In the genomic region with DNA sequence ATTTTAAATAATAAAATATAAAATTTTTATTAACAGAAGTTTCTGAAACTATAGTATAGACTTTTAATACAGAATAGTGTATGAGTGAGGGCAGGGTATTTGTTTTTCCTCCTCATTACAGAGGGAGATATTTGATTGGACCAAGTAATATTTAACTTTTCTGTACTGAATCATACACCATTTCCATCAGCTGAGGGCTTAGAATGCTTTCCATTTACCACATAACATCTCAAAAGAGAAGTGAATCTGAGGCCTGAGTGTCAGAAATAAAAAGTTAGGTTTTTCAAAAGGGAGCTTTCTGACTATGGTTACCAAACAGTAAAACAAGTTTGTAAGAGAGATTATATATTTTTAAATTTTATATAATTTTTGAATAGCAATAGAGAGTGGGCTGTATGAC, we compare ENCODE assay signal across 19 cellular contexts. TPM values are rescaled to one million over a fixed set of nuclear protein-coding genes. Genes with fewer than 3 reads are reported as not detected.
DNase-seq lines count a peak whose midpoint lies in the region; ATAC-seq, FAIRE-seq and TF ChIP-seq lines count a peak whose summit lies in the region.
"Had no signal": no experiment of that assay in that cellular context is flagged by ENCODE, and none has a peak within 500 bp of the region (broad histone marks: within the 10 kb centered on the region; RNA-seq: fewer than 3 reads in every experiment).

No MANE protein-coding gene starts in this region.

- no peaks in the 10 kb centered on the region for H3K4me1 ChIP-seq in SK-N-SH (ENCODE audit: control insufficient read depth in 1 of 2, insufficient read depth in 2 of 2, low read depth in 1 of 2, low read length in 1 of 2)
- H3K4me1 ChIP-seq: right lobe of liver, thyroid gland had no signal

- CTCF ChIA-PET in SK-N-SH (lab: Yijun Ruan, JAX) = interaction anchor here (0.9 to 1.0 kb wide), 2 partner anchors 14 to 31 kb away, joined by 3 to 4 read pairs; no protein-coding TSS in a partner anchor
- CTCF ChIA-PET in GM10248 (lab: Yijun Ruan, JAX) = no interaction called here

- TF ChIP-seq EP300 in SK-N-SH (IDR thresholded peaks at IDR 0.05; ENCODE audit: borderline replicate concordance in 1 of 2, low read depth in 1 of 2, low read length in 1 of 2) = no peak

- no peak overlapping the region for H3K9ac ChIP-seq in SK-N-SH

- H3K4me2 ChIP-seq in SK-N-SH = no peak overlapping the region

- TF ChIP-seq CTCF in SK-N-SH (IDR thresholded peaks at IDR 0.05) (no peak), GM10248 (IDR thresholded peaks at IDR 0.05; ENCODE audit: control extremely low read depth, extremely low read depth, low read depth, missing control alignments) (no peak)

- no peak for TF ChIP-seq RAD21 in SK-N-SH (IDR thresholded peaks at IDR 0.05; ENCODE audit: low read length)

- ATAC-seq in GM18868 (IDR thresholded peaks at IDR 0.05; ENCODE audit: unreplicated experiment) (peak; percentile 60), GM21576 (IDR thresholded peaks at IDR 0.05; ENCODE audit: unreplicated experiment) (peak; percentile 80), HG03175 (IDR thresholded peaks at IDR 0.05; ENCODE audit: unreplicated experiment) (peak; percentile 79)
- ATAC-seq: right lobe of liver, Right ventricle myocardium inferior had no signal

- H3K4me3 ChIP-seq in SK-N-SH (ENCODE audit: low read depth in 2 of 2, low read length in 1 of 2) = no peak overlapping the region
- H3K4me3 ChIP-seq: right lobe of liver, thyroid gland had no signal

- no peak overlapping the region for H2AFZ ChIP-seq in SK-N-SH (ENCODE audit: low read depth)

- H3K9me2 ChIP-seq in SK-N-SH = no peaks in the 10 kb centered on the region

- H3K27me3 ChIP-seq in SK-N-SH (ENCODE audit: insufficient read depth) = no peaks in the 10 kb centered on the region
- H3K27me3 ChIP-seq: right lobe of liver, thyroid gland had no signal

- no peaks in the 10 kb centered on the region for H3K36me3 ChIP-seq in SK-N-SH (replicated peaks in 1 of 2; ENCODE audit: control insufficient read depth in 1 of 2, insufficient read depth in 2 of 2, low read length in 1 of 2)
- H3K36me3 ChIP-seq: thyroid gland had no signal

- H3F3A ChIP-seq in SK-N-SH (replicated peaks; ENCODE audit: insufficient read depth) = no peaks in the 10 kb centered on the region

- DNase-seq in activated CD4-positive, alpha-beta T cell treated with anti-CD3 and anti-CD28 coated beads, Interleukin-2, amount 50 U/mL, for 48 hours = no peak
- no peak for DNase-seq in SK-N-SH
- DNase-seq in hepatic stellate cell (ENCODE audit: low spot score) = no peak
- no peak for DNase-seq in GM10248 (ENCODE audit: extremely low spot score)
- DNase-seq: activated CD4-positive, alpha-beta T cell treated with anti-CD3 and anti-CD28 coated beads, Interleukin-2, amount 10 ng/mL, durations not matched to agents 24 days and 14 days; KG1; kidney glomerular epithelial cell; NCI-H1436; NCI-H226; NK-92 treated with Interleukin-12 subunit alpha and Interleukin-12 subunit beta, amount 100 ng/mL, for 24 hours; nucleus accumbens; right lobe of liver; thyroid gland had no signal

- FAIRE-seq in endometrium (lab: Jason Lieb, UNC) = peak; percentile 18
- FAIRE-seq: bronchial epithelial cell had no signal

- no peak overlapping the region for H3K27ac ChIP-seq in SK-N-SH (ENCODE audit: low read depth in 2 of 2, low read length in 1 of 2)
- H3K27ac ChIP-seq: right lobe of liver, thyroid gland had no signal

- H4K20me1 ChIP-seq in SK-N-SH (ENCODE audit: insufficient read depth) = no peaks in the 10 kb centered on the region

- H3K79me2 ChIP-seq in SK-N-SH (ENCODE audit: insufficient read depth) = no peaks in the 10 kb centered on the region

- POLR2A ChIA-PET in SK-N-SH (lab: Yijun Ruan, JAX) = no interaction called here
- POLR2A ChIA-PET in GM10248 (lab: Yijun Ruan, JAX) = interaction anchor here (0.6 kb wide), 1 partner anchor 29 kb away, joined by 3 read pairs; no protein-coding TSS in a partner anchor

- H3K9me3 ChIP-seq in SK-N-SH = no peaks in the 10 kb centered on the region
- H3K9me3 ChIP-seq: right lobe of liver, thyroid gland had no signal

TF ChIP-seq in SK-N-SH, 30 proteins besides CTCF, POLR2A, EP300 and RAD21:
- TF ChIP-seq YY1 (IDR thresholded peaks at IDR 0.05; ENCODE audit: low read depth) = no peak
- TF ChIP-seq, protein P1, sequence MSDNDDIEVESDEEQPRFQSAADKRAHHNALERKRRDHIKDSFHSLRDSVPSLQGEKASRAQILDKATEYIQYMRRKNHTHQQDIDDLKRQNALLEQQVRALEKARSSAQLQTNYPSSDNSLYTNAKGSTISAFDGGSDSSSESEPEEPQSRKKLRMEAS (IDR thresholded peaks at IDR 0.05; ENCODE audit: low read depth) = no peak
- no peak for TF ChIP-seq RFX5 (IDR thresholded peaks at IDR 0.05; ENCODE audit: low read length)
- TF ChIP-seq, protein P2, sequence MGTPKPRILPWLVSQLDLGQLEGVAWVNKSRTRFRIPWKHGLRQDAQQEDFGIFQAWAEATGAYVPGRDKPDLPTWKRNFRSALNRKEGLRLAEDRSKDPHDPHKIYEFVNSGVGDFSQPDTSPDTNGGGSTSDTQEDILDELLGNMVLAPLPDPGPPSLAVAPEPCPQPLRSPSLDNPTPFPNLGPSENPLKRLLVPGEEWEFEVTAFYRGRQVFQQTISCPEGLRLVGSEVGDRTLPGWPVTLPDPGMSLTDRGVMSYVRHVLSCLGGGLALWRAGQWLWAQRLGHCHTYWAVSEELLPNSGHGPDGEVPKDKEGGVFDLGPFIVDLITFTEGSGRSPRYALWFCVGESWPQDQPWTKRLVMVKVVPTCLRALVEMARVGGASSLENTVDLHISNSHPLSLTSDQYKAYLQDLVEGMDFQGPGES (IDR thresholded peaks at IDR 0.05; ENCODE audit: low read depth, low read length) = no peak
- TF ChIP-seq, protein P3, sequence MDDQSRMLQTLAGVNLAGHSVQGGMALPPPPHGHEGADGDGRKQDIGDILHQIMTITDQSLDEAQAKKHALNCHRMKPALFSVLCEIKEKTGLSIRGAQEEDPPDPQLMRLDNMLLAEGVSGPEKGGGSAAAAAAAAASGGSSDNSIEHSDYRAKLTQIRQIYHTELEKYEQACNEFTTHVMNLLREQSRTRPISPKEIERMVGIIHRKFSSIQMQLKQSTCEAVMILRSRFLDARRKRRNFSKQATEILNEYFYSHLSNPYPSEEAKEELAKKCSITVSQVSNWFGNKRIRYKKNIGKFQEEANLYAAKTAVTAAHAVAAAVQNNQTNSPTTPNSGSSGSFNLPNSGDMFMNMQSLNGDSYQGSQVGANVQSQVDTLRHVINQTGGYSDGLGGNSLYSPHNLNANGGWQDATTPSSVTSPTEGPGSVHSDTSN (IDR thresholded peaks at IDR 0.05) = no peak
- no peak for TF ChIP-seq RXRA (IDR thresholded peaks at IDR 0.05; ENCODE audit: borderline replicate concordance, low read depth)
- TF ChIP-seq FOXM1 (IDR thresholded peaks at IDR 0.05; ENCODE audit: low read depth) = no peak

RNA-seq across cellular contexts. Expression of a gene that starts 29.5 kb away (rescaled TPM):
- polyA plus RNA-seq in SK-N-SH (2012; rRNA removed) = 0.69 and 0.96 TPM in 2 replicates
- polyA plus RNA-seq in SK-N-SH (2012; cell fraction: cytosol; rRNA removed) = 1.3 and 1.6 TPM in 2 replicates
- polyA plus RNA-seq in SK-N-SH (2012; cell fraction: nucleus; rRNA removed) = 0.26 and 0.60 TPM in 2 replicates
